ENCODE assay signal across 8 cellular contexts in genomic region chr1:56644941-56645662, GRCh38. TPM values are rescaled to one million over a fixed set of nuclear protein-coding genes. Genes with fewer than 3 reads are reported as not detected.
A peak's percentile ranks its signal among the peaks of the same experiment; 100 is the strongest.
DNase-seq lines count a peak whose midpoint lies in the region; FAIRE-seq and TF ChIP-seq lines count a peak whose summit lies in the region.

Gene PRKAA2, plus strand, starts transcription at chr1:56645314. Its CDS starts 74 bp downstream, at chr1:56645388.

- CTCF ChIA-PET in Calu3 (lab: Charles Lee) (interaction anchor here (1.3 kb wide), 1 partner anchor 44 kb away, joined by 4 read pairs; no protein-coding TSS in a partner anchor), endothelial cell of umbilical vein (lab: Charles Lee) (interaction anchor here (0.8 to 1.5 kb wide), 4 partner anchors 10 to 65 kb away, joined by 3 read pairs; no protein-coding TSS in a partner anchor)

- BruUV-seq in Calu3 (replicated peaks; lab: Mats Ljungman, UMichigan): no TSS peak
- BruUV-seq in endothelial cell of umbilical vein (replicated peaks; lab: Mats Ljungman, UMichigan): no TSS peak

- peak; percentile 11 for TF ChIP-seq CTCF in Calu3 (IDR thresholded peaks at IDR 0.05; ENCODE audit: unreplicated experiment)
- no peak for TF ChIP-seq CTCF in endothelial cell of umbilical vein (IDR thresholded peaks at IDR 0.05; ENCODE audit: extremely low read depth in 1 of 2, insufficient read depth in 1 of 2, low read depth in 1 of 2, low read length in 2 of 2)
- no peak for TF ChIP-seq CTCF in mesothelial cell of epicardium (IDR thresholded peaks at IDR 0.05; ENCODE audit: unreplicated experiment)
- TF ChIP-seq CTCF in tibial nerve (IDR thresholded peaks at IDR 0.05): no peak

- no peaks in the 10 kb centered on the region for H3K79me2 ChIP-seq in endothelial cell of umbilical vein (ENCODE audit: control insufficient read depth, insufficient read depth, low read length)

- no peaks in the 10 kb centered on the region for H3K27me3 Mint-ChIP-seq in Calu3 (ENCODE audit: unreplicated experiment)
- H3K27me3 Mint-ChIP-seq in mesothelial cell of epicardium (ENCODE audit: low read depth): peaks cover 21% of the 10 kb centered on the region

- dilution Hi-C loops in endothelial cell of umbilical vein (cut with MboI; ENCODE audit: extremely low pct_ligation_motif_present, low sequenced_read_pairs): no loop called here

- in situ Hi-C loops in SK-MEL-5 (cut with HindIII; ENCODE audit: low pct_unique_long_range_greater_than_20kb, low sequenced_read_pairs): no loop called here

- peak; percentile 68 for DNase-seq in Calu3
- DNase-seq in HCEC 1CT: peak; percentile 40
- peak; percentile 12 for DNase-seq in SK-MEL-5 (ENCODE audit: low read depth, low spot score)
- DNase-seq in endothelial cell of umbilical vein (ENCODE audit: low read depth, low spot score): peak; percentile 43
- peak; percentile 37 to 67 for DNase-seq in mesothelial cell of epicardium (ENCODE audit: low spot score in 2 of 2, unreplicated experiment in 2 of 2)
- DNase-seq in tibial nerve (ENCODE audit: low spot score in 2 of 2): peak in 1 of 2 donors; percentile 7
- DNase-seq in COLO829 (ENCODE audit: low spot score): no peak
- no peak for DNase-seq in cerebellar nuclear complex (lab: John Stamatoyannopoulos, UW)

- H3K4me3 Mint-ChIP-seq in Calu3 (ENCODE audit: low read depth, unreplicated experiment) (peak within 1 kb of the TSS; percentile 78), mesothelial cell of epicardium (peak within 1 kb of the TSS; percentile 85)

- no peaks in the 10 kb centered on the region for H3K9me1 ChIP-seq in endothelial cell of umbilical vein (replicated peaks; ENCODE audit: control insufficient read depth, extremely low read depth, insufficient read depth, low read length)

- H3K27ac Mint-ChIP-seq in Calu3 (ENCODE audit: unreplicated experiment): peak within 1 kb of the TSS; percentile 91
- peak within 1 kb of the TSS; percentile 85 for H3K27ac Mint-ChIP-seq in mesothelial cell of epicardium

- H3K4me1 Mint-ChIP-seq in Calu3 (ENCODE audit: low read depth, unreplicated experiment) (peaks cover 25% of the 10 kb centered on the region), mesothelial cell of epicardium (peaks cover 22% of the 10 kb centered on the region)

- 1 to 7% methylated on average over 10 to 59 of the region's 101 CpGs for WGBS in tibial nerve, 2 donors

- peak within 1 kb of the TSS; percentile 99 for H3K4me2 ChIP-seq in endothelial cell of umbilical vein (ENCODE audit: insufficient read depth, low read length)

- POLR2A ChIA-PET in endothelial cell of umbilical vein (lab: Charles Lee): no interaction called here

- H3K4me1 ChIP-seq in endothelial cell of umbilical vein (ENCODE audit: control insufficient read depth, extremely low read depth, insufficient read depth, low read length): peaks cover 19% of the 10 kb centered on the region
- peaks cover 0 to 18% (median 1%) of the 10 kb centered on the region in 4 donors for H3K4me1 ChIP-seq in tibial nerve

- no peaks in the 10 kb centered on the region for H3K9me3 Mint-ChIP-seq in Calu3 (ENCODE audit: low read depth, unreplicated experiment)
- peaks cover 6% of the 10 kb centered on the region for H3K9me3 Mint-ChIP-seq in mesothelial cell of epicardium

- peak within 1 kb of the TSS; percentile 68 to 85 (median 78) for H3K4me3 ChIP-seq in endothelial cell of umbilical vein (replicated peaks in 1 of 3; ENCODE audit: insufficient read depth in 1 of 3, low read depth in 1 of 3, low read length in 3 of 3)
- H3K4me3 ChIP-seq in tibial nerve: peak within 1 kb of the TSS; percentile 54 to 88 (median 82)

- H3K27me3 ChIP-seq in endothelial cell of umbilical vein (ENCODE audit: control insufficient read depth in 2 of 2, insufficient read depth in 2 of 2, low read length in 2 of 2) (peaks cover 2 to 3% of the 10 kb centered on the region in 2 experiments), tibial nerve (no peaks in the 10 kb centered on the region)

- H3K36me3 Mint-ChIP-seq in Calu3 (ENCODE audit: insufficient read depth, unreplicated experiment) (peaks cover 20% of the 10 kb centered on the region), mesothelial cell of epicardium (peaks cover 3% of the 10 kb centered on the region)

- FAIRE-seq in endothelial cell of umbilical vein (lab: Jason Lieb, UNC): peak; percentile 15

- H3K9me3 ChIP-seq in endothelial cell of umbilical vein (replicated peaks; ENCODE audit: control insufficient read depth, insufficient read depth, low read length) (no peaks in the 10 kb centered on the region), tibial nerve (no peaks in the 10 kb centered on the region)

- no peak for TF ChIP-seq POLR2A in endothelial cell of umbilical vein (IDR thresholded peaks at IDR 0.05; ENCODE audit: low read depth, low read length)
- TF ChIP-seq POLR2A in tibial nerve (IDR thresholded peaks at IDR 0.05): peak in 1 of 2 donors; percentile 38

- peak within 1 kb of the TSS; percentile 70 for H2AFZ ChIP-seq in endothelial cell of umbilical vein (ENCODE audit: low read depth, low read length)

- peak within 1 kb of the TSS; percentile 73 for H3K9ac ChIP-seq in endothelial cell of umbilical vein (replicated peaks; ENCODE audit: extremely low read depth, insufficient read depth, low read length)

- TF ChIP-seq EP300 in tibial nerve (IDR thresholded peaks at IDR 0.05): no peak

- H4K20me1 ChIP-seq in endothelial cell of umbilical vein (replicated peaks; ENCODE audit: control insufficient read depth, extremely low read depth, insufficient read depth, low read length): no peaks in the 10 kb centered on the region

- H3K27ac ChIP-seq in endothelial cell of umbilical vein (ENCODE audit: insufficient read depth, low read depth, low read length) (peak within 1 kb of the TSS; percentile 34), tibial nerve (peak within 1 kb of the TSS; percentile 43 to 86 (median 70))

- intact Hi-C loops in Calu3 (cut with micrococcal nuclease; ENCODE audit: unreplicated experiment) (no loop called here), endothelial cell of umbilical vein (cut with micrococcal nuclease) (no loop called here)

- H3K36me3 ChIP-seq in endothelial cell of umbilical vein (ENCODE audit: control insufficient read depth in 2 of 2, extremely low read depth in 1 of 2, insufficient read depth in 2 of 2, low read length in 2 of 2) (no peaks in the 10 kb centered on the region), tibial nerve (no peaks in the 10 kb centered on the region)

TF ChIP-seq in endothelial cell of umbilical vein, 7 proteins besides CTCF, POLR2A, EP300 and RAD21:
- no peak for TF ChIP-seq MAX (IDR thresholded peaks at IDR 0.05; ENCODE audit: insufficient read depth, insufficient read length)
- no peak for TF ChIP-seq GATA2 (IDR thresholded peaks at IDR 0.05; ENCODE audit: insufficient read depth, insufficient read length, low read depth, low read length)
- no peak for TF ChIP-seq FOS (IDR thresholded peaks at IDR 0.05; ENCODE audit: borderline replicate concordance, insufficient read depth, low read length)
- no peak for TF ChIP-seq MYC (IDR thresholded peaks at IDR 0.05; ENCODE audit: low read depth, low read length)
- no peak for TF ChIP-seq JUN (IDR thresholded peaks at IDR 0.05; ENCODE audit: borderline replicate concordance, insufficient read depth, insufficient read length, low read depth)
- no peak for TF ChIP-seq EZH2 (IDR thresholded peaks at IDR 0.05; ENCODE audit: borderline replicate concordance, low read depth, low read length, severe bottlenecking)

RNA-seq across cellular contexts. Expression of gene PRKAA2, which starts in this region (rescaled TPM):
- total RNA-seq in Calu3 (2022) (6.5 and 9.7 TPM in 2 replicates), endothelial cell of umbilical vein (0.78 and 1.2 TPM in 2 replicates), mesothelial cell of epicardium (5.3 to 5.7 TPM (median 5.6 TPM) in 3 replicates), tibial nerve (10 to 100 TPM in 2 of 4 donors, 1 to 10 TPM in 2; 7.8 to 11.6 (median 10.2) TPM)
- 2.9 and 3.2 TPM in 2 replicates for total RNA-seq in SK-MEL-5 (2014; rRNA removed; shearing (Covaris generic))
- 1.1 and 1.4 TPM in 2 replicates for polyA plus RNA-seq in SK-MEL-5 (2015; cell fraction: cytosol; rRNA removed)
- 3.0 and 3.1 TPM in 2 replicates for polyA plus RNA-seq in SK-MEL-5 (2015; cell fraction: nucleus; rRNA removed)
- polyA plus RNA-seq in endothelial cell of umbilical vein: 0.22 and 0.32 TPM in 2 replicates
- polyA plus RNA-seq in endothelial cell of umbilical vein (2011; cell fraction: cytosol; rRNA removed): 0.25 and 0.28 TPM in 2 replicates
- polyA plus RNA-seq in endothelial cell of umbilical vein (2011; cell fraction: nucleus; rRNA removed): 0.94 and 1.1 TPM in 2 replicates
- polyA plus RNA-seq in endothelial cell of umbilical vein (2012): 0.07 and 0.47 TPM in 2 replicates
- 0.70 and 1.5 TPM in 2 replicates for polyA minus RNA-seq in endothelial cell of umbilical vein
- 8.3 TPM for polyA minus RNA-seq in endothelial cell of umbilical vein (2011; cell fraction: cytosol; rRNA and poly(A)+ RNA removed)
- 1.4 and 2.4 TPM in 2 replicates for polyA minus RNA-seq in endothelial cell of umbilical vein (2011; cell fraction: nucleus; rRNA and poly(A)+ RNA removed)

Comparison
In these comparisons a context has a peak if more than half of its experiments do, and no peak if none do; other contexts are left out.
1. DNase-seq: peak in Calu3 (single experiment), HCEC 1CT (single experiment), SK-MEL-5 (single experiment), endothelial cell of umbilical vein (single experiment) and mesothelial cell of epicardium (2 of 2); none in COLO829 (single experiment) and cerebellar nuclear complex (0 of 2).